9 cellular contexts compared by ENCODE assay signal in the genomic region with DNA sequence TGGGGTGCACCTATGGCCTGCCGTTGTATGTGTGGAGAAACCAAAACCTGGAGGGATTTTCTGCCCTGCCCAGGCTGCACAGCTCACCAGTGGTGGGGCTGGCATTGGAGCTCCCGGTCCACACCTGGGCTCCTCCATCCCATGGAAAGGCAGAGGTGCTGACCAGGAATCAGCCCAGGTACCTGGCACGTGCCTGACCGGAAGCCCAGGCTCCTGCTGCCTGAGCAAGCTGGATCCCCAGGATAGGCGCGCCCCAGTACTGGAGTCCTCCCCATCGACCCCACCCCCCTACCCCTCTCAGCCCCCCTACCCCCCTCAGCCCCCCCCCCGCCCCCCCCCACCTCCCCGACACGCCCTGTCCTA. TPM values are rescaled to one million over a fixed set of nuclear protein-coding genes. Genes with fewer than 3 reads are reported as not detected.
DNase-seq lines count a peak whose midpoint lies in the region; ATAC-seq and TF ChIP-seq lines count a peak whose summit lies in the region.
"Had no signal": no experiment of that assay in that cellular context is flagged by ENCODE, and none has a peak within 500 bp of the region (broad histone marks: within the 10 kb centered on the region; RNA-seq: fewer than 3 reads in every experiment).

No MANE protein-coding gene starts in this region.

- H3K9me3 Mint-ChIP-seq in activated B cell treated with CpG ODN at 0.5 μM for 24 hours: no peaks in the 10 kb centered on the region

- no peak overlapping the region for H3K27ac ChIP-seq in iPS-20b (ENCODE audit: low read length)
- peak overlapping the region in 2 of 5 donors; percentile 11 to 52 for H3K27ac ChIP-seq in stomach
- H3K27ac ChIP-seq: 22Rv1 had no signal

- H3K27me3 Mint-ChIP-seq in activated B cell treated with CpG ODN at 0.5 μM for 24 hours: no peaks in the 10 kb centered on the region

- no peak for TF ChIP-seq EP300 in stomach (IDR thresholded peaks at IDR 0.05)

- H3K4me1 ChIP-seq in iPS-20b (ENCODE audit: insufficient read depth, low read length): no peaks in the 10 kb centered on the region
- H3K4me1 ChIP-seq in stomach: peaks cover 8 to 13% (median 12%) of the 10 kb centered on the region in 4 donors

- H3K4me1 Mint-ChIP-seq in activated B cell treated with CpG ODN at 0.5 μM for 24 hours: peaks cover 8% of the 10 kb centered on the region

- intact Hi-C loops in activated B cell treated with CpG ODN at 0.5 μM for 24 hours (cut with micrococcal nuclease): loop anchor here (1.0 to 10.0 kb wide), 9 partner anchors 30 to 560 kb away; a partner anchor contains a TSS
- intact Hi-C loops in stomach (cut with DNase I; ENCODE audit: low total_unique reads): no loop called here

- H3K4me3 Mint-ChIP-seq in activated B cell treated with CpG ODN at 0.5 μM for 24 hours: peak overlapping the region; percentile 91

- H3K9me3 ChIP-seq in iPS-20b (ENCODE audit: insufficient read depth, low read depth, low read length) (no peaks in the 10 kb centered on the region), stomach (no peaks in the 10 kb centered on the region)

- ATAC-seq in activated B cell treated with CpG ODN at 0.5 μM for 24 hours (ENCODE audit: low read depth) (no peak), GM21367 (IDR thresholded peaks at IDR 0.05; ENCODE audit: unreplicated experiment) (no peak)

- CTCF ChIA-PET in activated B cell treated with CpG ODN at 0.5 μM for 24 hours (lab: Charles Lee): interaction anchor here (0.7 to 3.9 kb wide), 16 partner anchors 16 to 1044 kb away, joined by 3 to 77 read pairs (median 6); a partner anchor contains a TSS

- 38 to 100% (median 60%) methylated on average over 1 to 10 of the region's 10 CpGs for WGBS in stomach, 5 donors

- 0 out of 2 replicates have a peak overlapping the region, but pooled peaks have one; percentile 39 for H3K4me3 ChIP-seq in iPS-20b (ENCODE audit: low read length)
- peak overlapping the region; percentile 47 to 59 (median 52) for H3K4me3 ChIP-seq in stomach

- no peaks in the 10 kb centered on the region for H3K36me3 Mint-ChIP-seq in activated B cell treated with CpG ODN at 0.5 μM for 24 hours (ENCODE audit: low read depth)

- no peak overlapping the region for H3K9ac ChIP-seq in iPS-20b (ENCODE audit: low read depth, low read length)

- no peaks in the 10 kb centered on the region for H3K36me3 ChIP-seq in iPS-20b (ENCODE audit: insufficient read depth, low read depth, low read length)
- no peaks in the 10 kb centered on the region for H3K36me3 ChIP-seq in stomach

- H3K27me3 ChIP-seq in iPS-20b (ENCODE audit: insufficient read depth, low read length) (peaks cover 14% of the 10 kb centered on the region), stomach (no peaks in the 10 kb centered on the region)

- DNase-seq in NCI-H146 (lab: John Stamatoyannopoulos, UW) (peak; percentile 47), NCI-H146 treated with DMSO at 0.1 percent for 48 hours (lab: John Stamatoyannopoulos, UW; ENCODE audit: unreplicated experiment) (no peak), activated B cell treated with CpG ODN at 0.5 μM for 24 hours (no peak), stomach (no peak), iPS-NIHi11 (ENCODE audit: low spot score) (no peak), mesenteric fat pad (ENCODE audit: low spot score) (no peak)

- H3K27ac Mint-ChIP-seq in activated B cell treated with CpG ODN at 0.5 μM for 24 hours: no peak overlapping the region

- TF ChIP-seq POLR2A in stomach (IDR thresholded peaks at IDR 0.05): no peak

- no peak for TF ChIP-seq CTCF in activated B cell treated with CpG ODN at 0.5 μM for 24 hours (IDR thresholded peaks at IDR 0.05)
- no peak for TF ChIP-seq CTCF in stomach (IDR thresholded peaks at IDR 0.05)

- POLR2A ChIA-PET in activated B cell treated with CpG ODN at 0.5 μM for 24 hours (lab: Charles Lee): interaction anchor here (1.0 to 4.4 kb wide), 11 partner anchors 12 to 229 kb away, joined by 3 to 57 read pairs (median 7); a partner anchor contains a TSS

RNA-seq across cellular contexts. Expression of a gene that starts 39.9 kb away (rescaled TPM):
- 186 and 188 TPM in 2 replicates for total RNA-seq in activated B cell treated with CpG ODN at 0.5 μM for 24 hours
- 100 to 1,000 TPM in 1 of 5 donors, 10 to 100 TPM in 3, 1 to 10 TPM in 1; 9.3 to 106 (median 33.6) TPM for total RNA-seq in stomach
- 100 to 1,000 TPM in 1 of 3 donors, 10 to 100 TPM in 2; 91.4 to 114 (median 92.6) TPM for polyA plus RNA-seq in stomach
- total RNA-seq in mesenteric fat pad: 32.3 TPM

RNA-seq across cellular contexts. Expression of a gene that starts 50.9 kb away (rescaled TPM):
- total RNA-seq in activated B cell treated with CpG ODN at 0.5 μM for 24 hours (not detected in 2 replicates), stomach (under 1 TPM in 1 of 5 donors, not detected in 4; 0.55 TPM), mesenteric fat pad (not detected)
- polyA plus RNA-seq in stomach: not detected

RNA-seq across cellular contexts. Expression of a gene that starts 52.0 kb away (rescaled TPM):
- total RNA-seq in activated B cell treated with CpG ODN at 0.5 μM for 24 hours (25.8 and 27.7 TPM in 2 replicates), stomach (10 to 100 TPM in 2 of 5 donors, 1 to 10 TPM in 3; 2.8 to 49.1 (median 5.3) TPM), mesenteric fat pad (16.3 TPM)
- polyA plus RNA-seq in stomach: 10 to 100 TPM; 30.4 to 41.5 (median 32.1) TPM
